1 cellular context compared by ENCODE assay signal in the genomic region with DNA sequence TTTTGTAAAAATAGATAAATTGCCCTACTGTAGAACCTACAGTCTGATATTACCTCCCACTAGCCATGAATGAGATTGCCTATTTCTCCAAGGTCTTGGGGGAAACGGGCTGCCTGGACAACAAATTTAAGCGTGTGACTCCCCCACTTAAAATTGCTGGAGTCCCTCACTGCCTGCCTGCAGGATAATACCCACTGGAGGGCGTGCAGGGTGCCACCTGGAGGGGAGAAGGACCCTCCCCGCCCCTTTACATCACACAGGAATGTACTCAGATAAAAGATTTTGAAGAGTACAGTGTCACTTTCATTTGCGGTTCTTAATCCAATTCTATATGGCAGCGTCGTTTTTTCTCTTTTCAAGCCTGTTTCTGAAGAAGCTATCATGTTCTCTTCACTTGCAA.
TF ChIP-seq lines count a peak whose summit lies in the region.

No MANE protein-coding gene starts in this region.

TF ChIP-seq in K562, 482 proteins besides CTCF, POLR2A, EP300 and RAD21:
- no peak for TF ChIP-seq ZNF165 (CRISPR knock-in tag; IDR thresholded peaks at IDR 0.05; ENCODE audit: borderline replicate concordance)
- peak; percentile 67 for TF ChIP-seq ZBTB7A (IDR thresholded peaks at IDR 0.05; ENCODE audit: borderline replicate concordance, control insufficient read depth, low read depth, low read length)
